ENCODE assay signal across 1 cellular context in genomic region chr12:124866883-124867232, GRCh38.
TF ChIP-seq lines count a peak whose summit lies in the region.

No MANE protein-coding gene starts in this region.

TF ChIP-seq in K562, 482 proteins besides CTCF, POLR2A, EP300 and RAD21 (continued from another document and continues in another):
- TF ChIP-seq SFPQ (IDR thresholded peaks at IDR 0.05; ENCODE audit: low read depth, low read length) (no peak), MCM7 (IDR thresholded peaks at IDR 0.05) (no peak), NR2C2 (CRISPR knock-in tag; IDR thresholded peaks at IDR 0.05) (no peak), NR2C2 (tag; IDR thresholded peaks at IDR 0.05) (peak; percentile 81), MLX (CRISPR knock-in tag; conservative IDR thresholded peaks at IDR 0.05) (0 out of 4 replicates have a peak, but pooled peaks of 1 of the 2 experiments have one; percentile 50), U2AF2 (optimal IDR thresholded peaks at IDR 0.05; ENCODE audit: low read depth, low read length) (no peak), ARID3A (IDR thresholded peaks at IDR 0.05; ENCODE audit: borderline replicate concordance, low read depth, low read length) (no peak), FOXJ2 (tag; IDR thresholded peaks at IDR 0.05) (no peak), NEUROD1 (IDR thresholded peaks at IDR 0.05; ENCODE audit: borderline replicate concordance, low read depth, low read length, partially characterized antibody) (no peak), ZNF408 (CRISPR knock-in tag; IDR thresholded peaks at IDR 0.05; ENCODE audit: low read depth) (no peak), ZBTB33 (CRISPR knock-in tag; IDR thresholded peaks at IDR 0.05) (no peak), ZNF217 (CRISPR knock-in tag; IDR thresholded peaks at IDR 0.05) (no peak), TBP (optimal IDR thresholded peaks at IDR 0.05; ENCODE audit: low read depth, low read length) (no peak), PYGO2 (tag; IDR thresholded peaks at IDR 0.05) (no peak), REST (CRISPR knock-in tag; IDR thresholded peaks at IDR 0.05; ENCODE audit: low read depth) (no peak), ZNF121 (CRISPR knock-in tag; conservative IDR thresholded peaks at IDR 0.05) (no peak), ZNF212 (CRISPR knock-in tag; IDR thresholded peaks at IDR 0.05) (no peak), ETV6 (IDR thresholded peaks at IDR 0.05; ENCODE audit: borderline replicate concordance in 1 of 2, low read depth in 2 of 2, low read length in 1 of 2) (no peak), ETV6 (CRISPR knock-in tag; IDR thresholded peaks at IDR 0.05; ENCODE audit: borderline replicate concordance) (no peak), TAF7 (tag; IDR thresholded peaks at IDR 0.05) (peak; percentile 36; the same call in 1 of the 2 replicates), NFXL1 (CRISPR knock-in tag; IDR thresholded peaks at IDR 0.05) (peak; percentile 68; the same call in 1 of the 2 replicates), ZFP36 (IDR thresholded peaks at IDR 0.05; ENCODE audit: low read depth, low read length, partially characterized antibody) (no peak), ZNF57 (CRISPR knock-in tag; IDR thresholded peaks at IDR 0.05) (no peak), CHD4 (IDR thresholded peaks at IDR 0.05; ENCODE audit: insufficient read depth, insufficient replicate concordance, low read depth, low read length, poor library complexity, severe bottlenecking) (no peak), CBFA2T2 (conservative IDR thresholded peaks at IDR 0.05) (no peak), CHD7 (IDR thresholded peaks at IDR 0.05; ENCODE audit: low read depth, low read length) (no peak), YY1 (IDR thresholded peaks at IDR 0.05; ENCODE audit: borderline replicate concordance in 1 of 3, control insufficient read depth in 1 of 3, extremely low read depth in 1 of 3, insufficient read depth in 3 of 3, insufficient read length in 1 of 3, insufficient replicate concordance in 2 of 3, low read depth in 1 of 3, low read length in 2 of 3) (peak in 1 of 3 experiments; percentile 6), HCFC1 (IDR thresholded peaks at IDR 0.05; ENCODE audit: low read depth, low read length) (no peak), ATF4 (CRISPR knock-in tag; IDR thresholded peaks at IDR 0.05) (no peak), SETDB1 (IDR thresholded peaks at IDR 0.05; ENCODE audit: low read length) (no peak), ZNF668 (CRISPR knock-in tag; IDR thresholded peaks at IDR 0.05) (no peak), ZBTB43 (CRISPR knock-in tag; IDR thresholded peaks at IDR 0.05) (no peak), KAT2B (IDR thresholded peaks at IDR 0.05; ENCODE audit: low read depth, low read length) (no peak), KDM4B (IDR thresholded peaks at IDR 0.05; ENCODE audit: borderline replicate concordance in 2 of 2, low read depth in 1 of 2) (no peak), THRAP3 (IDR thresholded peaks at IDR 0.05; ENCODE audit: borderline replicate concordance) (no peak)
